17 cellular contexts compared by ENCODE assay signal in genomic region chr13:20045946-20046548, GRCh38.
DNase-seq lines count a peak whose midpoint lies in the region; ATAC-seq, FAIRE-seq and TF ChIP-seq lines count a peak whose summit lies in the region.
"Had no signal": no experiment of that assay in that cellular context is flagged by ENCODE, and none has a peak within 500 bp of the region (broad histone marks: within the 10 kb centered on the region; RNA-seq: fewer than 3 reads in every experiment).

No MANE protein-coding gene starts in this region.

- H3K27me3 ChIP-seq in breast epithelium: no peaks in the 10 kb centered on the region

- POLR2A ChIA-PET in activated CD4-positive, alpha-beta T cell treated with anti-CD3 and anti-CD28 coated beads, Interleukin-2, amount 10 ng/mL, durations not matched to agents 7 days and 5 days (lab: Charles Lee): no interaction called here

- no peak overlapping the region for H3K27ac Mint-ChIP-seq in activated CD4-positive, alpha-beta T cell treated with anti-CD3 and anti-CD28 coated beads, Interleukin-2, amount 10 ng/mL, durations not matched to agents 7 days and 5 days
- H3K27ac Mint-ChIP-seq: CD4-positive, alpha-beta T cell; H9 had no signal

- H3K4me1 Mint-ChIP-seq in activated CD4-positive, alpha-beta T cell treated with anti-CD3 and anti-CD28 coated beads, Interleukin-2, amount 10 ng/mL, durations not matched to agents 7 days and 5 days: peaks cover 23% of the 10 kb centered on the region

- intact Hi-C loops in breast epithelium (cut with DNase I; ENCODE audit: low total_unique reads): loop anchor here (5.0 kb wide), 1 partner anchor 154 kb away; no protein-coding TSS in a partner anchor

- H3K36me3 ChIP-seq in breast epithelium: no peaks in the 10 kb centered on the region

- H3K36me3 Mint-ChIP-seq in activated CD4-positive, alpha-beta T cell treated with anti-CD3 and anti-CD28 coated beads, Interleukin-2, amount 10 ng/mL, durations not matched to agents 7 days and 5 days (ENCODE audit: low read depth): peaks cover 28% of the 10 kb centered on the region

- ATAC-seq in HG03378 (IDR thresholded peaks at IDR 0.05; ENCODE audit: unreplicated experiment): no peak

- no peak overlapping the region for H3K4me3 Mint-ChIP-seq in activated CD4-positive, alpha-beta T cell treated with anti-CD3 and anti-CD28 coated beads, Interleukin-2, amount 10 ng/mL, durations not matched to agents 7 days and 5 days
- H3K4me3 Mint-ChIP-seq: CD4-positive, alpha-beta T cell; H9 had no signal

- no peak overlapping the region for H3K4me3 ChIP-seq in breast epithelium

- H3K27me3 Mint-ChIP-seq in activated CD4-positive, alpha-beta T cell treated with anti-CD3 and anti-CD28 coated beads, Interleukin-2, amount 10 ng/mL, durations not matched to agents 7 days and 5 days: no peaks in the 10 kb centered on the region
- H3K27me3 Mint-ChIP-seq: CD4-positive, alpha-beta T cell had no signal

- CTCF ChIA-PET in activated CD4-positive, alpha-beta T cell treated with anti-CD3 and anti-CD28 coated beads, Interleukin-2, amount 10 ng/mL, durations not matched to agents 7 days and 5 days (lab: Charles Lee): no interaction called here

- H3K4me1 ChIP-seq in breast epithelium: no peaks in the 10 kb centered on the region

- H3K9me3 ChIP-seq in breast epithelium: no peaks in the 10 kb centered on the region
- H3K9me3 ChIP-seq: Caco-2 had no signal

- TF ChIP-seq CTCF in breast epithelium (IDR thresholded peaks at IDR 0.05): no peak

- DNase-seq in GM18507 (ENCODE audit: extremely low spot score, insufficient read length, low read depth) (no peak), HK-2 (ENCODE audit: unreplicated experiment) (peak; percentile 10), kidney tubule cell (ENCODE audit: low spot score) (peak; percentile 39), renal cortical epithelial cell (ENCODE audit: low read depth) (peak; percentile 60), breast epithelium (ENCODE audit: low spot score in 2 of 2) (no peak)
- no peak for DNase-seq in activated CD4-positive, alpha-beta T cell treated with anti-CD3 and anti-CD28 coated beads, Interleukin-2, amount 10 ng/mL, durations not matched to agents 7 days and 5 days
- DNase-seq: AML-193; Caco-2; CD4-positive, alpha-beta T cell; GDM1; H9 had no signal

- TF ChIP-seq POLR2A in breast epithelium (IDR thresholded peaks at IDR 0.05): no peak

- peak; percentile 12 for FAIRE-seq in GM18507 (lab: Jason Lieb, UNC)
- FAIRE-seq: D721Med, GM12892, H1 had no signal

- H3K27ac ChIP-seq in breast epithelium: no peak overlapping the region
- H3K27ac ChIP-seq: C4-2B, KMS-11 had no signal

- no peaks in the 10 kb centered on the region for H3K9me3 Mint-ChIP-seq in activated CD4-positive, alpha-beta T cell treated with anti-CD3 and anti-CD28 coated beads, Interleukin-2, amount 10 ng/mL, durations not matched to agents 7 days and 5 days
- H3K9me3 Mint-ChIP-seq: CD4-positive, alpha-beta T cell; H9 had no signal

Comparison
In these comparisons a context has a peak if more than half of its experiments do, and no peak if none do; other contexts are left out.
1. DNase-seq: peak in HK-2 (single experiment), kidney tubule cell (single experiment) and renal cortical epithelial cell (single experiment); none in GM18507 (single experiment), breast epithelium (0 of 2) and activated CD4-positive, alpha-beta T cell treated with anti-CD3 and anti-CD28 coated beads, Interleukin-2, amount 10 ng/mL, durations not matched to agents 7 days and 5 days (single experiment).